25 cellular contexts compared by ENCODE assay signal in the genomic region with DNA sequence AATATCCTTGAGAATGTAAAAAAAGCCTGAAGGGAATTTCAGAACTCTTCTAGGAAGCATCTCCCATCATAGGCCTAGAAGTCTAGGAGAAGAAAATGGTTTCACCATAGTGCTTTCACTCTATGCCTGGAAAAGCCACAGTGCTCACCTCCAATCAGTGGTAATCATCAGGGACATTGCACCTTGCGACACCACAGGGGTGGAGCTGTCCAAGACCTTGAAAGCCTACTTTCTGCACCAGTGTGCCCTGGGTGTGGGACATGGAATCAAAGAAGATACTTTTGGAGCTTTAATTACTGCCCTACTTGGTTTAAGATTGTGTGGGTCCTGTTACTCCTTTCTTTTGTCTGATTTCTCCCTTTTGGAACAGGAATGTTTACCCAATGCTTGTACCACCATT.
"Had no signal": no experiment of that assay in that cellular context is flagged by ENCODE, and none has a peak within 500 bp of the region (broad histone marks: within the 10 kb centered on the region; RNA-seq: fewer than 3 reads in every experiment).

No MANE protein-coding gene starts in this region.

- FAIRE-seq: pancreas had no signal

- H3K27ac ChIP-seq: hepatocyte, left ventricle myocardium inferior, pancreas, prostate gland, sigmoid colon, tibial nerve, upper lobe of left lung, vagina had no signal

- H3K9me3 ChIP-seq: pancreas, prostate gland, sigmoid colon, upper lobe of left lung, vagina had no signal

- H3K79me2 ChIP-seq: hepatocyte had no signal

- DNase-seq: islet precursor cell; left ventricle myocardium inferior; midbrain; naive thymus-derived CD8-positive, alpha-beta T cell; nucleus accumbens; pancreas; posterior cingulate gyrus; retina; right cardiac atrium; sigmoid colon; stimulated activated CD4-positive, alpha-beta T cell treated with anti-CD3 and anti-CD28 coated beads, Interleukin-1b, Interleukin-23, amount 100 ng/mL, for 48 hours; stimulated activated CD4-positive, alpha-beta T cell treated with anti-CD3 and anti-CD28 coated beads, Interleukin-2, amount 100 ng/mL, for 48 hours; stimulated activated CD4-positive, alpha-beta T cell treated with anti-CD3 and anti-CD28 coated beads, Interleukin-4, amount 100 ng/mL, for 4 hours; stimulated activated CD8-positive, alpha-beta memory T cell treated with anti-CD3 and anti-CD28 coated beads, Interleukin-4, amount 100 ng/mL, for 48 hours; stimulated activated naive CD4-positive, alpha-beta T cell treated with Interleukin-2 at 50 U/mL for 16 hours; stimulated activated naive CD8-positive, alpha-beta T cell treated with anti-CD3 and anti-CD28 coated beads, Interleukin-15, amount 100 ng/mL, for 72 hours; substantia nigra; upper lobe of left lung had no signal

- H3K27me3 ChIP-seq: hepatocyte, pancreas, sigmoid colon, tibial nerve, upper lobe of left lung, vagina had no signal

- H3K4me1 ChIP-seq: left ventricle myocardium inferior, pancreas, prostate gland, sigmoid colon, tibial nerve, upper lobe of left lung, vagina had no signal

- H3K36me3 ChIP-seq: left ventricle myocardium inferior, pancreas, prostate gland, sigmoid colon, tibial nerve, upper lobe of left lung, vagina had no signal

- H2AFZ ChIP-seq: hepatocyte had no signal

- ATAC-seq: naive thymus-derived CD8-positive, alpha-beta T cell; pancreas; right cardiac atrium; stimulated activated memory B cell treated with anti-CD40 and anti-IgM and Interleukin-4, amounts not matched to agents 10 μg/mL and 1 μg/mL and 100 μg/mL, for 72 hours; stimulated activated naive CD8-positive, alpha-beta T cell treated with anti-CD3 and anti-CD28 coated beads, Interleukin-15, amount 100 ng/mL, for 72 hours had no signal

- H3K4me3 ChIP-seq: hepatocyte, left ventricle myocardium inferior, lung, pancreas, prostate gland, sigmoid colon, smooth muscle cell, tibial nerve, upper lobe of left lung, vagina had no signal

- H3K4me2 ChIP-seq: hepatocyte, smooth muscle cell had no signal
